ENCODE assay signal across 21 cellular contexts in genomic region chr1:96559181-96559580, GRCh38.
DNase-seq lines count a peak whose midpoint lies in the region; ATAC-seq, FAIRE-seq and TF ChIP-seq lines count a peak whose summit lies in the region.
"Had no signal": no experiment of that assay in that cellular context is flagged by ENCODE, and none has a peak within 500 bp of the region (broad histone marks: within the 10 kb centered on the region; RNA-seq: fewer than 3 reads in every experiment).

No MANE protein-coding gene starts in this region.

- CTCF ChIA-PET in PC-9 (lab: Charles Lee) = no interaction called here

- no TSS peak for BruUV-seq in PC-9 (replicated peaks; lab: Mats Ljungman, UMichigan)

- H3K36me3 Mint-ChIP-seq in CD14-positive monocyte = no peaks in the 10 kb centered on the region

- FAIRE-seq in pancreas (lab: Jason Lieb, UNC) = no peak
- FAIRE-seq: bronchial epithelial cell had no signal

- H2AFZ ChIP-seq in PC-9 (0 out of 2 replicates have a peak overlapping the region, but pooled peaks have one; percentile 34), osteoblast (ENCODE audit: low read length) (no peak overlapping the region)

- peaks cover 0 to 3% (median 2%) of the 10 kb centered on the region in 3 donors for H3K27me3 Mint-ChIP-seq in CD14-positive monocyte (ENCODE audit: low read depth in 3 of 3)

- peaks cover 17% of the 10 kb centered on the region for H3K4me1 Mint-ChIP-seq in CD14-positive monocyte
- H3K4me1 Mint-ChIP-seq: immature natural killer cell had no signal

- TF ChIP-seq CTCF in CD14-positive monocyte (IDR thresholded peaks at IDR 0.05) (no peak), PC-9 (conservative IDR thresholded peaks at IDR 0.05) (no peak), osteoblast (IDR thresholded peaks at IDR 0.05; ENCODE audit: extremely low read depth, low read depth, low read length) (no peak), mucosa of descending colon (IDR thresholded peaks at IDR 0.05) (no peak), pancreas (IDR thresholded peaks at IDR 0.05) (no peak)

- H3K27ac ChIP-seq in PC-9 (no peak overlapping the region), osteoblast (ENCODE audit: low read depth, low read length) (peak overlapping the region; percentile 85), pancreas (no peak overlapping the region)
- H3K27ac ChIP-seq: KMS-11, ovary, vagina had no signal

- H3K27me3 ChIP-seq in PC-9 (ENCODE audit: insufficient read depth, low read depth) (no peaks in the 10 kb centered on the region), osteoblast (ENCODE audit: insufficient read depth, low read length) (no peaks in the 10 kb centered on the region), pancreas (no peaks in the 10 kb centered on the region)
- H3K27me3 ChIP-seq: vagina had no signal

- intact Hi-C loops in CD14-positive monocyte (cut with micrococcal nuclease) (no loop called here), PC-9 (cut with micrococcal nuclease; ENCODE audit: unreplicated experiment) (loop anchor here (10.0 kb wide), 1 partner anchor 904 kb away; no protein-coding TSS in a partner anchor), mucosa of descending colon (cut with DNase I, micrococcal nuclease) (no loop called here), pancreas (cut with DNase I) (no loop called here)

- H3K4me3 ChIP-seq in PC-9 (no peak overlapping the region), osteoblast (ENCODE audit: insufficient read depth, low read length) (peak overlapping the region; percentile 35), mucosa of descending colon (no peak overlapping the region), pancreas (no peak overlapping the region)
- H3K4me3 ChIP-seq: ovary, vagina had no signal

- no peaks in the 10 kb centered on the region for H3K9me2 ChIP-seq in PC-9 (ENCODE audit: insufficient read depth)

- DNase-seq in CD14-positive monocyte (ENCODE audit: low spot score) = no peak
- DNase-seq in PC-9 = no peak
- peak; percentile 52 for DNase-seq in fibroblast of gingiva (ENCODE audit: low read depth)
- no peak for DNase-seq in osteoblast (ENCODE audit: insufficient read length, low spot score, missing footprints)
- DNase-seq in mucosa of descending colon = no peak
- DNase-seq in pancreas = no peak
- DNase-seq in hepatic stellate cell (ENCODE audit: low spot score) = no peak
- DNase-seq: activated CD4-positive, alpha-beta T cell treated with anti-CD3 and anti-CD28 coated beads for 4 hours; activated naive CD4-positive, alpha-beta T cell treated with anti-CD3 and anti-CD28 coated beads for 36 hours; DMS 273 treated with DMSO at 0.1 percent for 48 hours; effector CD8-positive, alpha-beta T cell; immature natural killer cell; NCI-H1436 treated with DMSO at 0.1 percent for 48 hours; NCI-H446 treated with DMSO at 0.1 percent for 48 hours; ovary; stimulated activated CD4-positive, alpha-beta T cell treated with anti-CD3 and anti-CD28 coated beads, Interleukin-12 subunit alpha, Interleukin-12 subunit beta, amount 100 ng/mL, for 4 hours had no signal

- peaks cover 13% of the 10 kb centered on the region; the same call in 1 of the 2 replicates for H3F3A ChIP-seq in PC-9 (ENCODE audit: insufficient read depth, low read depth)

- H3K9me3 ChIP-seq in PC-9 (ENCODE audit: insufficient read depth, low read depth) (peaks cover 6% of the 10 kb centered on the region; the same call in 1 of the 2 replicates), osteoblast (ENCODE audit: low read depth, low read length) (no peaks in the 10 kb centered on the region), mucosa of descending colon (no peaks in the 10 kb centered on the region), pancreas (no peaks in the 10 kb centered on the region)
- H3K9me3 ChIP-seq: ovary, vagina had no signal

- H4K20me1 ChIP-seq in PC-9 (ENCODE audit: insufficient read depth) = no peaks in the 10 kb centered on the region
- H4K20me1 ChIP-seq in osteoblast (ENCODE audit: insufficient read depth, low read length) = no peaks in the 10 kb centered on the region

- H3K79me2 ChIP-seq in PC-9 (ENCODE audit: low read depth) = no peaks in the 10 kb centered on the region
- no peaks in the 10 kb centered on the region for H3K79me2 ChIP-seq in osteoblast (ENCODE audit: insufficient read depth, low read length)

- H3K4me1 ChIP-seq in PC-9 (replicated peaks; ENCODE audit: insufficient read depth) (peaks cover 12% of the 10 kb centered on the region; the same call in 1 of the 2 replicates), osteoblast (ENCODE audit: insufficient read depth, low read length) (peaks cover 25% of the 10 kb centered on the region), mucosa of descending colon (ENCODE audit: low read depth) (no peaks in the 10 kb centered on the region), pancreas (no peaks in the 10 kb centered on the region)

- H3K4me2 ChIP-seq in PC-9 (peak overlapping the region; percentile 23; the same call in 1 of the 2 replicates), osteoblast (ENCODE audit: insufficient read depth, low read length) (peak overlapping the region; percentile 78)
- H3K4me2 ChIP-seq: KMS-11 had no signal

- H3K36me3 ChIP-seq in PC-9 (ENCODE audit: low read depth) (no peaks in the 10 kb centered on the region), osteoblast (ENCODE audit: insufficient read depth, low read length) (no peaks in the 10 kb centered on the region), mucosa of descending colon (ENCODE audit: low read depth) (no peaks in the 10 kb centered on the region), pancreas (no peaks in the 10 kb centered on the region)
- H3K36me3 ChIP-seq: ovary, vagina had no signal

- WGBS in pancreas, 2 donors = 68 to 73% methylated on average over 4 of the region's 4 CpGs

- H3K27ac Mint-ChIP-seq in CD14-positive monocyte = peak overlapping the region in 4 of 7 donors; percentile 32 to 90 (median 62)
- H3K27ac Mint-ChIP-seq: activated naive CD4-positive, alpha-beta T cell treated with anti-CD3 and anti-CD28 coated beads for 36 hours; immature natural killer cell; stimulated activated naive CD8-positive, alpha-beta T cell treated with anti-CD3 and anti-CD28 coated beads, Interleukin-15, Interleukin-2, amounts not matched to agents 100 ng/mL and 50 ng/mL, for 24 hours had no signal

- no peak overlapping the region for H3K4me3 Mint-ChIP-seq in CD14-positive monocyte
- H3K4me3 Mint-ChIP-seq: activated naive CD4-positive, alpha-beta T cell treated with anti-CD3 and anti-CD28 coated beads for 36 hours; immature natural killer cell; stimulated activated naive CD8-positive, alpha-beta T cell treated with anti-CD3 and anti-CD28 coated beads, Interleukin-15, Interleukin-2, amounts not matched to agents 100 ng/mL and 50 ng/mL, for 24 hours had no signal

- no peak for ATAC-seq in mucosa of descending colon
- no peak for ATAC-seq in pancreas
- ATAC-seq in HG02571 (IDR thresholded peaks at IDR 0.05; ENCODE audit: unreplicated experiment) = no peak

- H3K9me3 Mint-ChIP-seq in CD14-positive monocyte = peaks cover 0 to 7% (median 1%) of the 10 kb centered on the region in 7 donors
- H3K9me3 Mint-ChIP-seq: stimulated activated naive CD8-positive, alpha-beta T cell treated with anti-CD3 and anti-CD28 coated beads, Interleukin-15, Interleukin-2, amounts not matched to agents 100 ng/mL and 50 ng/mL, for 24 hours had no signal

- POLR2A ChIA-PET in PC-9 (lab: Charles Lee; ENCODE audit: unreplicated experiment) = interaction anchor here (0.7 kb wide), 1 partner anchor 10 kb away, joined by 6 read pairs; no protein-coding TSS in a partner anchor
